1 cellular context compared by ENCODE assay signal in the genomic region with DNA sequence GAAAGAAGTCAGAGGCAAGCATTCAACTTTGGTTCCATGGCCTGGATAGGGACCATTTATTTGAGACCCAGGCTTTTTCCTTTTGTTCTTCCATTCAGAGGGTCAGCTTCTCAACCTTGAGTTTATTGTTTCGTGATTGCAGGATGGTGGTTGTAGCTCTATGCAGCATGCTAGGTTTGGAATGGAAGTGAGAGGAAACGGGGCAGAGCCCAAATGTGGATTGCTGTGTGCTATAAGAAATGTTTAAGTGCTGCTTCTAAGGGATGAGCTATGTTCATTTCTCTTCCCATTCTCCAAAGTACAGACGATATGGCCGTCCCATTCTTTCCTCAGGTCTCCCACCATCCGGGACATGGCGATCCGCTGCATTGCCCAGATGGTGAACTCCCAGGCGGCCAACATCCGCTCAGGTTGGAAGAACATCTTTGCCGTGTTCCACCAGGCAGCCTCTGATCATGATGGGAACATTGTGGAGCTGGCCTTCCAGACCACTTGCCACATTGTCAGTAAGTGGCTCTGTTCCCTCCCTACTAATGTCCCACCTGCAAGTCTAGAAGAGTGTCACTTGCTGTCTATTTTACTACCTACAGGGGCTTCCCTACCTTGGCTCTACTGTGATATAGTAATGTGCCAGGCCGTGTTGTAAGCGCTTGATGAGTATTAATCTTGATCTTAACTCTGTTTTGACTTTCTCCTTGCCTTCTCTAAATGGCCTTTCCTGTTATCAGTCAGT.
TF ChIP-seq lines count a peak whose summit lies in the region.

No MANE protein-coding gene starts in this region.

TF ChIP-seq in HepG2, 621 proteins besides CTCF, POLR2A, EP300 and RAD21 (continued from another document and continues in another):
- TF ChIP-seq MBNL3 (CRISPR knock-in tag; conservative IDR thresholded peaks at IDR 0.05) (no peak), CBX2 (IDR thresholded peaks at IDR 0.05; ENCODE audit: low read depth, low read length) (no peak), CBX2 (CRISPR knock-in tag; IDR thresholded peaks at IDR 0.05; ENCODE audit: low read depth) (no peak), ZNF776 (CRISPR knock-in tag; IDR thresholded peaks at IDR 0.05) (no peak), XRCC5 (optimal IDR thresholded peaks at IDR 0.05; ENCODE audit: low read length) (no peak), NCOA2 (CRISPR knock-in tag; IDR thresholded peaks at IDR 0.05) (no peak), ZNF782 (CRISPR knock-in tag; IDR thresholded peaks at IDR 0.05; ENCODE audit: borderline replicate concordance) (no peak), KDM5B (CRISPR knock-in tag; IDR thresholded peaks at IDR 0.05; ENCODE audit: borderline replicate concordance) (peak; percentile 31; the same call in 1 of the 2 replicates), RXRB (CRISPR knock-in tag; IDR thresholded peaks at IDR 0.05; ENCODE audit: borderline replicate concordance) (no peak), ELF4 (CRISPR knock-in tag; IDR thresholded peaks at IDR 0.05; ENCODE audit: borderline replicate concordance) (no peak), SATB2 (CRISPR knock-in tag; IDR thresholded peaks at IDR 0.05) (no peak), HNF4A (CRISPR knock-in tag; IDR thresholded peaks at IDR 0.05) (no peak), ZNF891 (CRISPR knock-in tag; IDR thresholded peaks at IDR 0.05) (no peak), WIZ (CRISPR knock-in tag; IDR thresholded peaks at IDR 0.05) (no peak), ZFP82 (CRISPR knock-in tag; IDR thresholded peaks at IDR 0.05; ENCODE audit: borderline replicate concordance) (no peak), ZEB1 (IDR thresholded peaks at IDR 0.05; ENCODE audit: insufficient replicate concordance, low read depth) (no peak), ZNF549 (CRISPR knock-in tag; IDR thresholded peaks at IDR 0.05) (no peak), ARNT2 (CRISPR knock-in tag; IDR thresholded peaks at IDR 0.05; ENCODE audit: low read depth) (0 out of 2 replicates have a peak, but pooled peaks have one; percentile 58), RCOR2 (CRISPR knock-in tag; IDR thresholded peaks at IDR 0.05) (no peak), ZNF768 (CRISPR knock-in tag; IDR thresholded peaks at IDR 0.05) (peak; percentile 53; the same call in 1 of the 2 replicates), BCL6 (CRISPR knock-in tag; IDR thresholded peaks at IDR 0.05) (no peak), ZNF235 (CRISPR knock-in tag; IDR thresholded peaks at IDR 0.05; ENCODE audit: borderline replicate concordance) (0 out of 2 replicates have a peak, but pooled peaks have one; percentile 27), ZNF333 (CRISPR knock-in tag; IDR thresholded peaks at IDR 0.05; ENCODE audit: borderline replicate concordance) (0 out of 2 replicates have a peak, but pooled peaks have one; percentile 52), KDM2A (CRISPR knock-in tag; IDR thresholded peaks at IDR 0.05; ENCODE audit: borderline replicate concordance, low read depth) (no peak), TEAD3 (CRISPR knock-in tag; optimal IDR thresholded peaks at IDR 0.05; ENCODE audit: borderline replicate concordance) (no peak), ZFAT (CRISPR knock-in tag; conservative IDR thresholded peaks at IDR 0.05) (no peak), HES4 (CRISPR knock-in tag; IDR thresholded peaks at IDR 0.05; ENCODE audit: borderline replicate concordance) (no peak), FOSL2 (CRISPR knock-in tag; IDR thresholded peaks at IDR 0.05) (no peak), ZNF180 (CRISPR knock-in tag; IDR thresholded peaks at IDR 0.05; ENCODE audit: borderline replicate concordance, low read depth) (no peak), HMG20B (CRISPR knock-in tag; conservative IDR thresholded peaks at IDR 0.05) (no peak), SMYD3 (CRISPR knock-in tag; IDR thresholded peaks at IDR 0.05) (no peak), ZNF530 (CRISPR knock-in tag; IDR thresholded peaks at IDR 0.05; ENCODE audit: low read depth) (no peak), HNRNPUL1 (IDR thresholded peaks at IDR 0.05; ENCODE audit: low read depth, low read length) (no peak), ZNF75D (CRISPR knock-in tag; IDR thresholded peaks at IDR 0.05; ENCODE audit: borderline replicate concordance) (no peak), GFI1 (CRISPR knock-in tag; IDR thresholded peaks at IDR 0.05; ENCODE audit: borderline replicate concordance) (no peak), TOPORS (CRISPR knock-in tag; IDR thresholded peaks at IDR 0.05) (no peak), MAFF (IDR thresholded peaks at IDR 0.05; ENCODE audit: low read depth, low read length) (no peak), ZNF883 (CRISPR knock-in tag; IDR thresholded peaks at IDR 0.05; ENCODE audit: not compliant biosample characterization) (no peak), ZSCAN12 (CRISPR knock-in tag; IDR thresholded peaks at IDR 0.05) (no peak), ZNF12 (CRISPR knock-in tag; IDR thresholded peaks at IDR 0.05) (no peak), PHB2 (IDR thresholded peaks at IDR 0.05; ENCODE audit: partially characterized antibody) (no peak), CC2D1A (CRISPR knock-in tag; IDR thresholded peaks at IDR 0.05) (0 out of 2 replicates have a peak, but pooled peaks have one; percentile 48), ARNT (IDR thresholded peaks at IDR 0.05) (no peak), HNRNPLL (IDR thresholded peaks at IDR 0.05; ENCODE audit: low read depth, low read length, poor library complexity, severe bottlenecking) (no peak), RBAK (CRISPR knock-in tag; IDR thresholded peaks at IDR 0.05) (no peak), ZSCAN9 (CRISPR knock-in tag; IDR thresholded peaks at IDR 0.05; ENCODE audit: borderline replicate concordance) (no peak), RXRA (CRISPR knock-in tag; IDR thresholded peaks at IDR 0.05) (no peak), CEBPB (IDR thresholded peaks at IDR 0.05; ENCODE audit: borderline replicate concordance, low read depth, low read length) (no peak), ZNF839 (CRISPR knock-in tag; IDR thresholded peaks at IDR 0.05; ENCODE audit: borderline replicate concordance) (no peak), SMAD9 (CRISPR knock-in tag; IDR thresholded peaks at IDR 0.05) (peak; percentile 74; the same call in 1 of the 2 replicates), BHLHE40 (IDR thresholded peaks at IDR 0.05; ENCODE audit: low read length) (no peak), ZNF605 (CRISPR knock-in tag; IDR thresholded peaks at IDR 0.05) (no peak), ZBTB21 (CRISPR knock-in tag; IDR thresholded peaks at IDR 0.05) (no peak), ZFP90 (CRISPR knock-in tag; IDR thresholded peaks at IDR 0.05; ENCODE audit: borderline replicate concordance) (0 out of 2 replicates have a peak, but pooled peaks have one; percentile 46)
- TF ChIP-seq, protein P1, sequence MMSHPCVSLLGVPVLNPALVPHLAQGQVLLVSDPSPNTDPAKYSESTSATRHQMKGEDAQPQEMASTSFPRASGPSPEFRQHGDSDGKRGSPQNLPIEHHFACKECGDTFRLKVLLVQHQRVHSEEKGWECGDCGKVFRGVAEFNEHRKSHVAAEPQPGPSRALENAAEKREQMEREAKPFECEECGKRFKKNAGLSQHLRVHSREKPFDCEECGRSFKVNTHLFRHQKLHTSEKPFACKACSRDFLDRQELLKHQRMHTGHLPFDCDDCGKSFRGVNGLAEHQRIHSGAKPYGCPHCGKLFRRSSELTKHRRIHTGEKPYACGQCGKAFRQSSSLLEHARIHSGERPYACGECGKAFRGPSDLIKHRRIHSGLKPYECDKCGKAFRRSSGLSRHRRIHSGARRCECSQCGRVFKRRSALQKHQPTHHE (CRISPR knock-in tag; IDR thresholded peaks at IDR 0.05; ENCODE audit: borderline replicate concordance) = no peak
- TF ChIP-seq, protein P2, sequence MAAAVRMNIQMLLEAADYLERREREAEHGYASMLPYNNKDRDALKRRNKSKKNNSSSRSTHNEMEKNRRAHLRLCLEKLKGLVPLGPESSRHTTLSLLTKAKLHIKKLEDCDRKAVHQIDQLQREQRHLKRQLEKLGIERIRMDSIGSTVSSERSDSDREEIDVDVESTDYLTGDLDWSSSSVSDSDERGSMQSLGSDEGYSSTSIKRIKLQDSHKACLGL (CRISPR knock-in tag; IDR thresholded peaks at IDR 0.05) = no peak
- TF ChIP-seq, protein P3, sequence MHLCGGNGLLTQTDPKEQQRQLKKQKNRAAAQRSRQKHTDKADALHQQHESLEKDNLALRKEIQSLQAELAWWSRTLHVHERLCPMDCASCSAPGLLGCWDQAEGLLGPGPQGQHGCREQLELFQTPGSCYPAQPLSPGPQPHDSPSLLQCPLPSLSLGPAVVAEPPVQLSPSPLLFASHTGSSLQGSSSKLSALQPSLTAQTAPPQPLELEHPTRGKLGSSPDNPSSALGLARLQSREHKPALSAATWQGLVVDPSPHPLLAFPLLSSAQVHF (CRISPR knock-in tag; IDR thresholded peaks at IDR 0.05) = no peak
- TF ChIP-seq, protein P4, sequence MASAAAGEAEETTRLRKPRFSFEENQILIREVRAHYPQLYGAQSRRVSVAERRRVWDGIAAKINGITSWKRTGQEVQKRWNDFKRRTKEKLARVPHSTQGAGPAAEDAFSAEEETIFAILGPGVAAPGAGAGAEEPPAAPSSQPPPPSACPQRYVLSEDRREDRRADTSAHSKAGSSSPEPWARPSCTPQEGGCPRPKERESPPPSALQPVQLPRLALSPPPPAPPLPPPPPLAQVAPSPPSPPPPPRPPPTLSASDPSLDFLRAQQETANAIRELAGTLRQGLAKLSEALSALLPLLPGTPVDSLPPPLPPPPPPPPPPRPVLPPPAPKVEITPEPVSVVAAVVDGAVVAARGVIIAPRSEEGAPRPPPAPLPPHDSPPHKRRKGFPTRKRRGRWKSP (CRISPR knock-in tag; IDR thresholded peaks at IDR 0.05) = peak; percentile 29; the same call in 1 of the 2 replicates
- TF ChIP-seq, protein P5, sequence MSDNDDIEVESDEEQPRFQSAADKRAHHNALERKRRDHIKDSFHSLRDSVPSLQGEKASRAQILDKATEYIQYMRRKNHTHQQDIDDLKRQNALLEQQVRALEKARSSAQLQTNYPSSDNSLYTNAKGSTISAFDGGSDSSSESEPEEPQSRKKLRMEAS (IDR thresholded peaks at IDR 0.05) = no peak
- TF ChIP-seq, protein P6, sequence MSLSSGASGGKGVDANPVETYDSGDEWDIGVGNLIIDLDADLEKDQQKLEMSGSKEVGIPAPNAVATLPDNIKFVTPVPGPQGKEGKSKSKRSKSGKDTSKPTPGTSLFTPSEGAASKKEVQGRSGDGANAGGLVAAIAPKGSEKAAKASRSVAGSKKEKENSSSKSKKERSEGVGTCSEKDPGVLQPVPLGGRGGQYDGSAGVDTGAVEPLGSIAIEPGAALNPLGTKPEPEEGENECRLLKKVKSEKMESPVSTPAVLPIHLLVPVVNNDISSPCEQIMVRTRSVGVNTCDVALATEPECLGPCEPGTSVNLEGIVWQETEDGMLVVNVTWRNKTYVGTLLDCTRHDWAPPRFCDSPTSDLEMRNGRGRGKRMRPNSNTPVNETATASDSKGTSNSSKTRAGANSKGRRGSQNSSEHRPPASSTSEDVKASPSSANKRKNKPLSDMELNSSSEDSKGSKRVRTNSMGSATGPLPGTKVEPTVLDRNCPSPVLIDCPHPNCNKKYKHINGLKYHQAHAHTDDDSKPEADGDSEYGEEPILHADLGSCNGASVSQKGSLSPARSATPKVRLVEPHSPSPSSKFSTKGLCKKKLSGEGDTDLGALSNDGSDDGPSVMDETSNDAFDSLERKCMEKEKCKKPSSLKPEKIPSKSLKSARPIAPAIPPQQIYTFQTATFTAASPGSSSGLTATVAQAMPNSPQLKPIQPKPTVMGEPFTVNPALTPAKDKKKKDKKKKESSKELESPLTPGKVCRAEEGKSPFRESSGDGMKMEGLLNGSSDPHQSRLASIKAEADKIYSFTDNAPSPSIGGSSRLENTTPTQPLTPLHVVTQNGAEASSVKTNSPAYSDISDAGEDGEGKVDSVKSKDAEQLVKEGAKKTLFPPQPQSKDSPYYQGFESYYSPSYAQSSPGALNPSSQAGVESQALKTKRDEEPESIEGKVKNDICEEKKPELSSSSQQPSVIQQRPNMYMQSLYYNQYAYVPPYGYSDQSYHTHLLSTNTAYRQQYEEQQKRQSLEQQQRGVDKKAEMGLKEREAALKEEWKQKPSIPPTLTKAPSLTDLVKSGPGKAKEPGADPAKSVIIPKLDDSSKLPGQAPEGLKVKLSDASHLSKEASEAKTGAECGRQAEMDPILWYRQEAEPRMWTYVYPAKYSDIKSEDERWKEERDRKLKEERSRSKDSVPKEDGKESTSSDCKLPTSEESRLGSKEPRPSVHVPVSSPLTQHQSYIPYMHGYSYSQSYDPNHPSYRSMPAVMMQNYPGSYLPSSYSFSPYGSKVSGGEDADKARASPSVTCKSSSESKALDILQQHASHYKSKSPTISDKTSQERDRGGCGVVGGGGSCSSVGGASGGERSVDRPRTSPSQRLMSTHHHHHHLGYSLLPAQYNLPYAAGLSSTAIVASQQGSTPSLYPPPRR (CRISPR knock-in tag; IDR thresholded peaks at IDR 0.05; ENCODE audit: borderline replicate concordance) = no peak
- TF ChIP-seq, protein P7, sequence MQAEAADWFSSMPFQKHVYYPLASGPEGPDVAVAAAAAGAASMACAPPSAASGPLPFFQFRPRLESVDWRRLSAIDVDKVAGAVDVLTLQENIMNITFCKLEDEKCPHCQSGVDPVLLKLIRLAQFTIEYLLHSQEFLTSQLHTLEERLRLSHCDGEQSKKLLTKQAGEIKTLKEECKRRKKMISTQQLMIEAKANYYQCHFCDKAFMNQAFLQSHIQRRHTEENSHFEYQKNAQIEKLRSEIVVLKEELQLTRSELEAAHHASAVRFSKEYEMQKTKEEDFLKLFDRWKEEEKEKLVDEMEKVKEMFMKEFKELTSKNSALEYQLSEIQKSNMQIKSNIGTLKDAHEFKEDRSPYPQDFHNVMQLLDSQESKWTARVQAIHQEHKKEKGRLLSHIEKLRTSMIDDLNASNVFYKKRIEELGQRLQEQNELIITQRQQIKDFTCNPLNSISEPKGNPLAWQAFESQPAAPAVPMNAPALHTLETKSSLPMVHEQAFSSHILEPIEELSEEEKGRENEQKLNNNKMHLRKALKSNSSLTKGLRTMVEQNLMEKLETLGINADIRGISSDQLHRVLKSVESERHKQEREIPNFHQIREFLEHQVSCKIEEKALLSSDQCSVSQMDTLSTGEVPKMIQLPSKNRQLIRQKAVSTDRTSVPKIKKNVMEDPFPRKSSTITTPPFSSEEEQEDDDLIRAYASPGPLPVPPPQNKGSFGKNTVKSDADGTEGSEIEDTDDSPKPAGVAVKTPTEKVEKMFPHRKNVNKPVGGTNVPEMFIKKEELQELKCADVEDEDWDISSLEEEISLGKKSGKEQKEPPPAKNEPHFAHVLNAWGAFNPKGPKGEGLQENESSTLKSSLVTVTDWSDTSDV (CRISPR knock-in tag; IDR thresholded peaks at IDR 0.05) = no peak
- TF ChIP-seq, protein P8, sequence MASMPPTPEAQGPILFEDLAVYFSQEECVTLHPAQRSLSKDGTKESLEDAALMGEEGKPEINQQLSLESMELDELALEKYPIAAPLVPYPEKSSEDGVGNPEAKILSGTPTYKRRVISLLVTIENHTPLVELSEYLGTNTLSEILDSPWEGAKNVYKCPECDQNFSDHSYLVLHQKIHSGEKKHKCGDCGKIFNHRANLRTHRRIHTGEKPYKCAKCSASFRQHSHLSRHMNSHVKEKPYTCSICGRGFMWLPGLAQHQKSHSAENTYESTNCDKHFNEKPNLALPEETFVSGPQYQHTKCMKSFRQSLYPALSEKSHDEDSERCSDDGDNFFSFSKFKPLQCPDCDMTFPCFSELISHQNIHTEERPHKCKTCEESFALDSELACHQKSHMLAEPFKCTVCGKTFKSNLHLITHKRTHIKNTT (CRISPR knock-in tag; IDR thresholded peaks at IDR 0.05) = no peak
